Comparison of ENCODE assay signal across 12 cellular contexts in the genomic region with DNA sequence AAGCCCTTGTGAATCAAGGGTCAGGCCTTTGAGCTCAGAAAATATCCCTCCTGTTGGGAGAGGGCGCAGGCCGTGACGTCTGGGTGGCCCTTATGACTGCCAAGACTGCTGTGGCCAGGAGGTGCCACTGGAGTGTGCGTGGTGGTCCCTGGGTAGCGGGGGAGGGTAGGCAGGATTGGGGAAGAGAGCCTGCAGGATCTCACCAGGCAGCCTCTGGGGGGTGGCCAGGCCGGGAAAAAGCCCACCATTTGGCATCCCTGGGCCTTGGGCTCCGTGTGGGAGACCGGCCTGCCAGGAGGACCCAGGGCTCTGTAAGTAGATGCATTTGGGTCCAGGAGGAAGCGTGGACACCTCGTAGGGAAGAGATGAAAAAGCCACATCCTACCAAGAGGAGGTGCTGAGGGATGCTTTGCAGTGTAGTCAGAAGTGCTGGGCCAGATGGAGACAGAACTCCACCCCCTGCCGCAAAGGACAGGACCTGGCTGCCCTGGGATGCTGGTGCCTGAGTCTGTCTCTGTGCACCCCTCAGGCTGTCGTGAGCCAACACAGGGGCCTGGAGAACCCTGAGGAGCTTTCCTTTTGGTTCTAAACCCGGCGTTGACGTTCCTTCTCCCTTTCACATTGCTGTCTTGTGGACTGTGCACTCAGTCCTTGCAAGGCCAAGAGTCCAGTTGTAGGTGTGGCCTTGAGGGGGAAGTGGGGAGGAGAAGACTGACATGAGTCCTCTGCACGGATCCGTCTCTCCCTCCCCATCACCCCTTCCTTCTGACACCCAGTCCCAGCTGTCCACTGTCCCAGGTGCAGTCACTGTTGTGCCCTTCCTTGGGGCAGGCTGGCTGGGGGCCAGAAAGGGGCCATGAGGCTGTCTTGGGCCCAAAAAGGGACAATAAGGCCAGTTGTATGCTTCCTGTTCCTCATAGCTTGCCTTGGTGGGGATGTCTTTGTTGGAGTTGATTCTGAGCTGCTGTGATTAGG. TPM values are rescaled to one million over a fixed set of nuclear protein-coding genes. Genes with fewer than 3 reads are reported as not detected.
DNase-seq lines count a peak whose midpoint lies in the region; ATAC-seq and TF ChIP-seq lines count a peak whose summit lies in the region.
"Had no signal": no experiment of that assay in that cellular context is flagged by ENCODE, and none has a peak within 500 bp of the region (broad histone marks: within the 10 kb centered on the region; RNA-seq: fewer than 3 reads in every experiment).

No MANE protein-coding gene starts in this region.

- no peak for ATAC-seq in CD8-positive, alpha-beta T cell
- ATAC-seq in HG02840 (IDR thresholded peaks at IDR 0.05; ENCODE audit: low FRiP score, unreplicated experiment) = no peak

- peak overlapping the region; percentile 69 for H3K4me3 Mint-ChIP-seq in CD8-positive, alpha-beta T cell
- H3K4me3 Mint-ChIP-seq in activated CD4-positive, alpha-beta memory T cell treated with anti-CD3 and anti-CD28 coated beads, Interleukin-2, amount 10 ng/mL, durations not matched to agents 7 days and 5 days = no peak overlapping the region
- H3K4me3 Mint-ChIP-seq: activated naive CD4-positive, alpha-beta T cell treated with anti-CD3 and anti-CD28 coated beads, Interleukin-2, amount 10 ng/mL, durations not matched to agents 7 days and 5 days; CD4-positive, CD25-positive, alpha-beta regulatory T cell; mesothelial cell of epicardium had no signal

- H3K36me3 Mint-ChIP-seq in CD8-positive, alpha-beta T cell = no peaks in the 10 kb centered on the region
- H3K36me3 Mint-ChIP-seq in activated CD4-positive, alpha-beta memory T cell treated with anti-CD3 and anti-CD28 coated beads, Interleukin-2, amount 10 ng/mL, durations not matched to agents 7 days and 5 days (ENCODE audit: low read depth) = no peaks in the 10 kb centered on the region
- H3K36me3 Mint-ChIP-seq: CD4-positive, CD25-positive, alpha-beta regulatory T cell had no signal

- peaks cover 12% of the 10 kb centered on the region for H3K4me1 Mint-ChIP-seq in CD8-positive, alpha-beta T cell (ENCODE audit: low read depth)
- peaks cover 10% of the 10 kb centered on the region for H3K4me1 Mint-ChIP-seq in activated CD4-positive, alpha-beta memory T cell treated with anti-CD3 and anti-CD28 coated beads, Interleukin-2, amount 10 ng/mL, durations not matched to agents 7 days and 5 days

- no peaks in the 10 kb centered on the region for H3K27me3 ChIP-seq in CD8-positive, alpha-beta T cell (ENCODE audit: insufficient read depth, low read length)
- H3K27me3 ChIP-seq in HL-60 (ENCODE audit: insufficient read depth, poor library complexity, severe bottlenecking) (no peaks in the 10 kb centered on the region), neutrophil (no peaks in the 10 kb centered on the region)

- H3K27ac ChIP-seq in CD8-positive, alpha-beta T cell (ENCODE audit: low read depth, low read length) = no peak overlapping the region
- H3K27ac ChIP-seq in HL-60 (replicated peaks) = peak overlapping the region; percentile 9; the same call in 1 of the 2 replicates
- peak overlapping the region; percentile 32 for H3K27ac ChIP-seq in cingulate gyrus (ENCODE audit: low read depth, low read length)
- H3K27ac ChIP-seq in neutrophil = peak overlapping the region; percentile 68

- no peak overlapping the region for H3K4me3 ChIP-seq in CD8-positive, alpha-beta T cell (ENCODE audit: low read depth, low read length)
- H3K4me3 ChIP-seq in HL-60 (replicated peaks; ENCODE audit: insufficient read depth, low read length) = no peak overlapping the region
- H3K4me3 ChIP-seq in neutrophil (ENCODE audit: low read depth in 1 of 2, low read length in 1 of 2) = peak overlapping the region; percentile 36 to 38

- peaks cover 7% of the 10 kb centered on the region for H3K4me1 ChIP-seq in CD8-positive, alpha-beta T cell (ENCODE audit: insufficient read depth, low read length)
- H3K4me1 ChIP-seq in neutrophil (ENCODE audit: control insufficient read depth in 1 of 2, insufficient read depth in 1 of 2, low read depth in 1 of 2, low read length in 1 of 2) = peaks cover 7 to 12% of the 10 kb centered on the region in 2 experiments

- CTCF ChIA-PET in CD8-positive, alpha-beta T cell (lab: Charles Lee) = interaction anchor here (1.0 to 13.9 kb wide), 7 partner anchors 28 to 318 kb away, joined by 3 to 287 read pairs (median 4); partner anchors contain the start of genes RPS19BP1 and TAB1
- CTCF ChIA-PET in activated CD4-positive, alpha-beta memory T cell treated with anti-CD3 and anti-CD28 coated beads, Interleukin-2, amount 10 ng/mL, durations not matched to agents 7 days and 5 days (lab: Charles Lee) = interaction anchor here (0.8 to 10.1 kb wide), 7 partner anchors 9 to 535 kb away, joined by 3 to 210 read pairs (median 5); partner anchors contain the start of genes MIEF1, RPS19BP1 and TAB1

- no peaks in the 10 kb centered on the region for H3K27me3 Mint-ChIP-seq in CD8-positive, alpha-beta T cell (ENCODE audit: low read depth)
- peaks cover 2% of the 10 kb centered on the region for H3K27me3 Mint-ChIP-seq in activated CD4-positive, alpha-beta memory T cell treated with anti-CD3 and anti-CD28 coated beads, Interleukin-2, amount 10 ng/mL, durations not matched to agents 7 days and 5 days

- no peaks in the 10 kb centered on the region for H3K36me3 ChIP-seq in CD8-positive, alpha-beta T cell (ENCODE audit: insufficient read depth, low read length)
- H3K36me3 ChIP-seq in neutrophil = no peaks in the 10 kb centered on the region

- peak overlapping the region; percentile 67 for H3K27ac Mint-ChIP-seq in CD8-positive, alpha-beta T cell
- H3K27ac Mint-ChIP-seq in activated CD4-positive, alpha-beta memory T cell treated with anti-CD3 and anti-CD28 coated beads, Interleukin-2, amount 10 ng/mL, durations not matched to agents 7 days and 5 days = no peak overlapping the region
- H3K27ac Mint-ChIP-seq: activated naive CD4-positive, alpha-beta T cell treated with anti-CD3 and anti-CD28 coated beads, Interleukin-2, amount 10 ng/mL, durations not matched to agents 7 days and 5 days had no signal

- POLR2A ChIA-PET in CD8-positive, alpha-beta T cell (lab: Charles Lee) = interaction anchor here (0.7 to 2.3 kb wide), 12 partner anchors 8 to 756 kb away, joined by 3 to 15 read pairs (median 5); partner anchors contain the start of genes ATF4, MIEF1, RPL3 and TAB1
- POLR2A ChIA-PET in activated CD4-positive, alpha-beta memory T cell treated with anti-CD3 and anti-CD28 coated beads, Interleukin-2, amount 10 ng/mL, durations not matched to agents 7 days and 5 days (lab: Charles Lee) = interaction anchor here (0.7 to 4.1 kb wide), 7 partner anchors 13 to 555 kb away, joined by 3 to 42 read pairs (median 7); partner anchors contain the start of genes ATF4, MIEF1, RPL3 and TAB1

- no peaks in the 10 kb centered on the region for H3K9me3 ChIP-seq in CD8-positive, alpha-beta T cell (ENCODE audit: low read length)
- no peaks in the 10 kb centered on the region for H3K9me3 ChIP-seq in neutrophil

- peak in 1 of 7 experiments; percentile 12 for DNase-seq in CD8-positive, alpha-beta T cell
- DNase-seq in HL-60 (ENCODE audit: low read depth in 1 of 2, low spot score in 1 of 2) (peak in 1 of 2 experiments; percentile 15), COLO668 (lab: John Stamatoyannopoulos, UW; ENCODE audit: unreplicated experiment) (no peak)
- no peak for DNase-seq in activated T-cell treated with anti-CD3 and anti-CD28 coated beads, Interleukin-2, amount 50 U/mL, for 48 hours
- DNase-seq in activated CD4-positive, alpha-beta memory T cell treated with anti-CD3 and anti-CD28 coated beads, Interleukin-2, amount 10 ng/mL, durations not matched to agents 7 days and 5 days = no peak
- DNase-seq: T1000 had no signal

- intact Hi-C loops in CD8-positive, alpha-beta T cell (cut with DNase I, micrococcal nuclease) = loop anchor here (5.0 to 10.0 kb wide), 4 partner anchors 32 to 855 kb away; partner anchors contain the start of genes ADSL (in 1 of the 2) and MGAT3 (in 1 of the 2)

- no peaks in the 10 kb centered on the region for H3K9me3 Mint-ChIP-seq in CD8-positive, alpha-beta T cell
- no peaks in the 10 kb centered on the region for H3K9me3 Mint-ChIP-seq in activated CD4-positive, alpha-beta memory T cell treated with anti-CD3 and anti-CD28 coated beads, Interleukin-2, amount 10 ng/mL, durations not matched to agents 7 days and 5 days
- H3K9me3 Mint-ChIP-seq: activated naive CD4-positive, alpha-beta T cell treated with anti-CD3 and anti-CD28 coated beads, Interleukin-2, amount 10 ng/mL, durations not matched to agents 7 days and 5 days; CD4-positive, CD25-positive, alpha-beta regulatory T cell; mesothelial cell of epicardium had no signal

- no peak for TF ChIP-seq CTCF in CD8-positive, alpha-beta T cell (IDR thresholded peaks at IDR 0.05)
- TF ChIP-seq CTCF in HL-60 (IDR thresholded peaks at IDR 0.05; ENCODE audit: insufficient read depth, low read length) (no peak), neutrophil (IDR thresholded peaks at IDR 0.05) (no peak)

RNA-seq across cellular contexts. Expression of gene MIEF1, which starts 12.7 kb away (rescaled TPM):
- 10 to 100 TPM; 24.8 to 25.3 TPM for total RNA-seq in CD8-positive, alpha-beta T cell
- 10 to 100 TPM; 32.4 to 32.6 TPM for total RNA-seq in activated CD4-positive, alpha-beta memory T cell treated with anti-CD3 and anti-CD28 coated beads, Interleukin-2, amount 10 ng/mL, durations not matched to agents 7 days and 5 days

RNA-seq across cellular contexts. Expression of gene ATF4, which starts 31.0 kb away (rescaled TPM):
- total RNA-seq in CD8-positive, alpha-beta T cell = 100 to 1,000 TPM; 327 to 329 TPM
- total RNA-seq in activated CD4-positive, alpha-beta memory T cell treated with anti-CD3 and anti-CD28 coated beads, Interleukin-2, amount 10 ng/mL, durations not matched to agents 7 days and 5 days = 100 to 1,000 TPM; 456 to 460 TPM

RNA-seq across cellular contexts. Expression of gene MGAT3, which starts 32.6 kb away (rescaled TPM):
- under 1 TPM in 1 of 2 experiments, not detected in 1; 0.05 TPM for total RNA-seq in CD8-positive, alpha-beta T cell
- under 1 TPM; 0.55 to 0.83 TPM for total RNA-seq in activated CD4-positive, alpha-beta memory T cell treated with anti-CD3 and anti-CD28 coated beads, Interleukin-2, amount 10 ng/mL, durations not matched to agents 7 days and 5 days

RNA-seq across cellular contexts. Expression of gene RPS19BP1, which starts 43.2 kb away (rescaled TPM):
- 10 to 100 TPM; 69.0 to 70.5 TPM for total RNA-seq in CD8-positive, alpha-beta T cell
- total RNA-seq in activated CD4-positive, alpha-beta memory T cell treated with anti-CD3 and anti-CD28 coated beads, Interleukin-2, amount 10 ng/mL, durations not matched to agents 7 days and 5 days = 10 to 100 TPM; 54.3 to 60.7 TPM

Comparison
In these comparisons a context has a peak if more than half of its experiments do, and no peak if none do; other contexts are left out.
1. H3K4me3 ChIP-seq: peak in neutrophil (2 of 2); none in CD8-positive, alpha-beta T cell (single experiment) and HL-60 (single experiment).